Comparison of ENCODE assay signal across 24 cellular contexts in genomic region chr4:166049036-166049435, GRCh38.
"Had no signal": no experiment of that assay in that cellular context is flagged by ENCODE, and none has a peak within 500 bp of the region (broad histone marks: within the 10 kb centered on the region; RNA-seq: fewer than 3 reads in every experiment).

No MANE protein-coding gene starts in this region.

- H3K27me3 ChIP-seq: brain microvascular endothelial cell had no signal

- H3K27ac ChIP-seq: brain microvascular endothelial cell, coronary artery, dorsolateral prefrontal cortex had no signal

- H3K4me3 ChIP-seq: coronary artery, dorsolateral prefrontal cortex had no signal

- H3K36me3 ChIP-seq: brain microvascular endothelial cell had no signal

- DNase-seq: activated CD4-positive, alpha-beta memory T cell treated with anti-CD3 and anti-CD28 coated beads for 36 hours; activated CD4-positive, alpha-beta T cell treated with anti-CD3 and anti-CD28 coated beads for 36 hours; activated CD4-positive, alpha-beta T cell treated with anti-CD3 and anti-CD28 coated beads, Interleukin-2, amount 10 ng/mL, durations not matched to agents 24 days and 14 days; activated CD4-positive, CD25-positive, alpha-beta regulatory T cell; activated CD4-positive, CD25-positive, alpha-beta regulatory T cell treated with anti-CD3 and anti-CD28 coated beads, Interleukin-2, amount 50 U/mL, for 72 hours; activated CD8-positive, alpha-beta T cell treated with anti-CD3 and anti-CD28 coated beads, Interleukin-2, amount 10 ng/mL, durations not matched to agents 7 days and 5 days; activated effector memory CD4-positive, alpha-beta T cell treated with Interleukin-2 at 50 U/mL for 16 hours; activated gamma-delta T cell treated with Interleukin-2 at 50 U/mL for 16 hours; activated naive CD4-positive, alpha-beta T cell treated with anti-CD3 and anti-CD28 coated beads, Interleukin-2, amount 50 U/mL, for 16 hours; activated naive CD4-positive, alpha-beta T cell treated with Interleukin-2 at 50 U/mL for 16 hours; activated T-cell treated with anti-CD3 and anti-CD28 coated beads, Interleukin-2, amount 50 U/mL, for 4 hours; amniotic stem cell; anterior cingulate cortex; brain microvascular endothelial cell; dorsolateral prefrontal cortex; effector memory CD4-positive, alpha-beta T cell; endodermal cell; foreskin fibroblast; head of caudate nucleus; T-helper 17 cell; T1000 had no signal

- ATAC-seq: activated CD4-positive, alpha-beta T cell treated with anti-CD3 and anti-CD28 coated beads for 36 hours; activated CD8-positive, alpha-beta T cell treated with anti-CD3 and anti-CD28 coated beads, Interleukin-2, amount 10 ng/mL, durations not matched to agents 7 days and 5 days; activated T-cell treated with anti-CD3 and anti-CD28 coated beads, Interleukin-2, amount 50 U/mL, for 4 hours; activated T-helper 17 cell treated with anti-CD3 and anti-CD28 coated beads, Interleukin-2, amount 50 U/mL, for 72 hours; esophagus mucosa; T-helper 17 cell had no signal
